In the genomic region with DNA sequence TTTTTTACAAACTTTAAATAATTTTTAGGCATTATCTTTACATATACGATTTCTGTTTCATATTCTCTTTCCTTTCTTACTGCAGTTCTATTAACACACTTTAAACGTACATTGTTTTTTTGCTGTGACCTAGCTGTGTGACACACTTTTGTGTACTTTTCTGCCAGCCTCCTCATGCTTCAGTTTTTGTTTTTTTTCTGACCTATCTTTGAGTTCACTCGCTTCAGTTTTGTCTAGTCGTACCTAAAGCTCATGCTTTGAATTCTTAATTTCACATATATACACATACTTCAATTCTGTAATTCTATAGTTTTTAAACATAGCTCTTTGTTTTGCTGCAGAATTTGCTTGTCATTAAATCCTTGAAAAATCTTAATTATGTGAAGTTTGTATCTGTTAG, we compare ENCODE assay signal across 10 cellular contexts.
DNase-seq lines count a peak whose midpoint lies in the region; ATAC-seq and TF ChIP-seq lines count a peak whose summit lies in the region.
"Had no signal": no experiment of that assay in that cellular context is flagged by ENCODE, and none has a peak within 500 bp of the region (broad histone marks: within the 10 kb centered on the region; RNA-seq: fewer than 3 reads in every experiment).

No MANE protein-coding gene starts in this region.

- H2AFZ ChIP-seq in OCI-LY3 (ENCODE audit: low read depth, low read length): no peak overlapping the region
- no peak overlapping the region for H2AFZ ChIP-seq in H9 (ENCODE audit: low read length)

- H3K79me1 ChIP-seq in H9 (ENCODE audit: insufficient read depth, low read depth, low read length, poor library complexity, severe bottlenecking): no peaks in the 10 kb centered on the region

- TF ChIP-seq CTCF in Calu3 (IDR thresholded peaks at IDR 0.05; ENCODE audit: unreplicated experiment) (no peak), OCI-LY3 (IDR thresholded peaks at IDR 0.05; ENCODE audit: low read depth, low read length) (no peak), epithelial cell of proximal tubule (conservative IDR thresholded peaks at IDR 0.05; ENCODE audit: low read depth, low read length) (no peak), GM13976 (IDR thresholded peaks at IDR 0.05; ENCODE audit: borderline replicate concordance, control extremely low read depth, extremely low read depth, insufficient read depth, missing control alignments) (no peak), H9 (conservative IDR thresholded peaks at IDR 0.05) (no peak)

- H4K20me1 ChIP-seq in OCI-LY3 (ENCODE audit: insufficient read depth, low read length) (no peaks in the 10 kb centered on the region), H9 (ENCODE audit: control insufficient read depth, insufficient read depth, insufficient read length) (no peaks in the 10 kb centered on the region)

- CTCF ChIA-PET in Calu3 (lab: Charles Lee): interaction anchor here (1.2 kb wide), 1 partner anchor 14 kb away, joined by 3 read pairs; no protein-coding TSS in a partner anchor

- no peak overlapping the region for H4K91ac ChIP-seq in H9 (ENCODE audit: insufficient read length, low read depth, low read length)

- no TSS peak for BruUV-seq in Calu3 (replicated peaks; lab: Mats Ljungman, UMichigan)

- no peak overlapping the region for H3K14ac ChIP-seq in H9 (ENCODE audit: insufficient read depth, low read length)

- H2BK120ac ChIP-seq in H9 (ENCODE audit: low read depth, low read length, poor library complexity, severe bottlenecking): no peak overlapping the region

- H2BK5ac ChIP-seq in H9 (ENCODE audit: insufficient read length, low read length): no peak overlapping the region

- no peak overlapping the region for H3K23ac ChIP-seq in H9 (ENCODE audit: insufficient read length, low read depth, low read length)

- peak overlapping the region; percentile 69 for H3K4me2 ChIP-seq in OCI-LY3 (ENCODE audit: low read length)
- no peak overlapping the region for H3K4me2 ChIP-seq in H9 (ENCODE audit: insufficient read depth, insufficient read length, low read length)

- ATAC-seq in GM19328 (IDR thresholded peaks at IDR 0.05; ENCODE audit: unreplicated experiment): no peak

- H3K27me3 Mint-ChIP-seq in Calu3 (ENCODE audit: unreplicated experiment) (no peaks in the 10 kb centered on the region), H9 (ENCODE audit: low read depth) (no peaks in the 10 kb centered on the region)

- H3K4me1 Mint-ChIP-seq in Calu3 (ENCODE audit: low read depth, unreplicated experiment): peaks cover 16% of the 10 kb centered on the region
- H3K4me1 Mint-ChIP-seq in H9: peaks cover 0 to 9% of the 10 kb centered on the region in 2 experiments; a peak in 1 of 4 replicates

- H2AK5ac ChIP-seq in H9 (ENCODE audit: insufficient read length, low read length): no peak overlapping the region

- H3K27ac Mint-ChIP-seq in Calu3 (ENCODE audit: unreplicated experiment): peak overlapping the region; percentile 83
- no peak overlapping the region; a peak in 2 of 7 replicates for H3K27ac Mint-ChIP-seq in H9

- no peak overlapping the region for H4K5ac ChIP-seq in H9 (ENCODE audit: insufficient read length, low read depth, low read length)

- H3K36me3 Mint-ChIP-seq in Calu3 (ENCODE audit: insufficient read depth, unreplicated experiment) (no peaks in the 10 kb centered on the region), H9 (ENCODE audit: insufficient read depth in 1 of 3, low read depth in 3 of 3) (peaks cover 0 to 6% (median 4%) of the 10 kb centered on the region in 3 experiments; a peak in 1 of 7 replicates)

- peaks cover 19% of the 10 kb centered on the region for H3K4me1 ChIP-seq in OCI-LY3 (ENCODE audit: low read length)
- no peaks in the 10 kb centered on the region for H3K4me1 ChIP-seq in H9 (ENCODE audit: insufficient read depth, low read length)

- H2BK20ac ChIP-seq in H9 (ENCODE audit: low read depth, low read length, poor library complexity, severe bottlenecking): no peak overlapping the region

- no peak overlapping the region for H2BK15ac ChIP-seq in H9 (ENCODE audit: low read depth, low read length)

- H3K9ac ChIP-seq in OCI-LY3 (ENCODE audit: low read length): peak overlapping the region; percentile 51
- no peak overlapping the region for H3K9ac ChIP-seq in H9 (ENCODE audit: extremely low read depth, insufficient read length, low read length)

- no CpG with 5 or more reads among the region's 4 CpGs for WGBS in H9 (ENCODE audit: extremely low coverage, insufficient read length, low lambda C conversion rate)

- H3K23me2 ChIP-seq in H9 (ENCODE audit: insufficient read length, low read depth, low read length, poor library complexity, severe bottlenecking): no peaks in the 10 kb centered on the region

- H3K36me3 ChIP-seq in OCI-LY3 (replicated peaks; ENCODE audit: low read depth, low read length): peaks cover under 1% of the 10 kb centered on the region

- H3K18ac ChIP-seq in H9 (ENCODE audit: insufficient read length, low read depth, low read length): no peak overlapping the region

- no peak overlapping the region for H2BK12ac ChIP-seq in H9 (ENCODE audit: insufficient read length, low read depth, low read length)

- H3K9me3 Mint-ChIP-seq in Calu3 (ENCODE audit: low read depth, unreplicated experiment) (no peaks in the 10 kb centered on the region), H9 (no peaks in the 10 kb centered on the region)

- H3K27ac ChIP-seq in OCI-LY3 (ENCODE audit: low read length): peak overlapping the region; percentile 65
- H3K27ac ChIP-seq in H9 (ENCODE audit: insufficient read length, low read depth, low read length): no peak overlapping the region
- H3K27ac ChIP-seq: WERI-Rb-1 had no signal

- H3K9me3 ChIP-seq in OCI-LY3 (ENCODE audit: insufficient read depth, low read length) (no peaks in the 10 kb centered on the region), H9 (ENCODE audit: control insufficient read depth, low read depth, low read length) (no peaks in the 10 kb centered on the region)

- H3K4me3 ChIP-seq in OCI-LY3 (ENCODE audit: low read length) (peak overlapping the region; percentile 63), epithelial cell of proximal tubule (ENCODE audit: low read depth, low read length) (peak overlapping the region; percentile 41)

- H3T11ph ChIP-seq in H9 (ENCODE audit: low read length): no peak overlapping the region

- no peaks in the 10 kb centered on the region for H3K27me3 ChIP-seq in OCI-LY3 (ENCODE audit: low read depth, low read length)
- no peaks in the 10 kb centered on the region for H3K27me3 ChIP-seq in H9 (ENCODE audit: insufficient read depth, low read length)

- H3K4ac ChIP-seq in H9 (ENCODE audit: low read depth, low read length): no peak overlapping the region

- DNase-seq in Calu3 (no peak), epithelial cell of proximal tubule (ENCODE audit: low read depth) (no peak), renal cortical epithelial cell (ENCODE audit: low read depth) (peak; percentile 13), GM13976 (ENCODE audit: low spot score) (no peak), H9 (no peak)
- no peak for DNase-seq in stimulated activated CD4-positive, alpha-beta T cell treated with anti-CD3 and anti-CD28 coated beads, Interleukin-2, amount 100 ng/mL, for 48 hours
- DNase-seq: NCI-H510A, WERI-Rb-1 had no signal

- no peak overlapping the region for H3K56ac ChIP-seq in H9 (ENCODE audit: insufficient read length, low read depth, low read length)

- H3K79me2 ChIP-seq in OCI-LY3 (ENCODE audit: low read length) (no peaks in the 10 kb centered on the region; the same call in 1 of the 2 replicates), H9 (ENCODE audit: insufficient read depth, low read length) (no peaks in the 10 kb centered on the region)

- H3K4me3 Mint-ChIP-seq in Calu3 (ENCODE audit: low read depth, unreplicated experiment) (peak overlapping the region; percentile 46), H9 (no peak overlapping the region)

- in situ Hi-C loops in GM13976 (cut with MboI; ENCODE audit: low sequenced_read_pairs, unreplicated experiment): no loop called here

- intact Hi-C loops in Calu3 (cut with micrococcal nuclease; ENCODE audit: unreplicated experiment): no loop called here

- H4K8ac ChIP-seq in H9 (replicated peaks; ENCODE audit: insufficient read length, low read depth, low read length): no peak overlapping the region
